26 cellular contexts compared by ENCODE assay signal in genomic region chr10:93456480-93456879, GRCh38. TPM values are rescaled to one million over a fixed set of nuclear protein-coding genes. Genes with fewer than 3 reads are reported as not detected.
A peak's percentile ranks its signal among the peaks of the same experiment; 100 is the strongest.
DNase-seq lines count a peak whose midpoint lies in the region; ATAC-seq and TF ChIP-seq lines count a peak whose summit lies in the region.
"Had no signal": no experiment of that assay in that cellular context is flagged by ENCODE, and none has a peak within 500 bp of the region (broad histone marks: within the 10 kb centered on the region; RNA-seq: fewer than 3 reads in every experiment).

No MANE protein-coding gene starts in this region.

- intact Hi-C loops in breast epithelium (cut with DNase I; ENCODE audit: low total_unique reads) (no loop called here), sigmoid colon (cut with DNase I) (no loop called here)

- H3K4me1 ChIP-seq in GM23338 (ENCODE audit: insufficient read depth) = 0 out of 2 replicates have a peak, but pooled peaks cover 4% of the 10 kb centered on the region
- H3K4me1 ChIP-seq in breast epithelium = peaks cover 20 to 31% of the 10 kb centered on the region in 2 donors
- H3K4me1 ChIP-seq in sigmoid colon = peaks cover 0 to 48% (median 45%) of the 10 kb centered on the region in 4 donors

- H3K9me3 ChIP-seq in breast epithelium = no peaks in the 10 kb centered on the region
- no peaks in the 10 kb centered on the region for H3K9me3 ChIP-seq in sigmoid colon
- H3K9me3 ChIP-seq: suprapubic skin had no signal

- H3K36me3 ChIP-seq in GM23338 (ENCODE audit: insufficient read depth) (no peaks in the 10 kb centered on the region), breast epithelium (no peaks in the 10 kb centered on the region), sigmoid colon (peaks cover 0 to 36% (median 7%) of the 10 kb centered on the region in 4 donors)

- no peak overlapping the region for H3K4me3 ChIP-seq in GM23338
- H3K4me3 ChIP-seq in breast epithelium = peak overlapping the region in 1 of 3 donors; percentile 25
- no peak overlapping the region for H3K4me3 ChIP-seq in sigmoid colon
- H3K4me3 ChIP-seq: skin epidermis, suprapubic skin had no signal

- no peaks in the 10 kb centered on the region for H4K20me1 ChIP-seq in GM23338 (replicated peaks; ENCODE audit: insufficient read depth)

- H3K27me3 ChIP-seq in GM23338 (ENCODE audit: insufficient read depth) (no peaks in the 10 kb centered on the region), breast epithelium (no peaks in the 10 kb centered on the region), sigmoid colon (no peaks in the 10 kb centered on the region)
- H3K27me3 ChIP-seq: suprapubic skin had no signal

- H3K9me2 ChIP-seq in GM23338 (ENCODE audit: insufficient read depth) = no peaks in the 10 kb centered on the region

- H3K79me2 ChIP-seq in GM23338 (replicated peaks; ENCODE audit: insufficient read depth) = no peaks in the 10 kb centered on the region

- H3K27ac Mint-ChIP-seq in GM23338 = no peak overlapping the region
- H3K27ac Mint-ChIP-seq: CD4-positive, CD25-positive, alpha-beta regulatory T cell; stimulated activated effector memory CD8-positive, alpha-beta T cell treated with anti-CD3 and anti-CD28 coated beads, Interleukin-12 subunit alpha, Interleukin-12 subunit beta, amount 100 ng/mL, for 72 hours had no signal

- peaks cover 4% of the 10 kb centered on the region for H3K27me3 Mint-ChIP-seq in GM23338 (ENCODE audit: insufficient read depth, low read depth, poor library complexity)

- no peaks in the 10 kb centered on the region for H3K36me3 Mint-ChIP-seq in GM23338 (ENCODE audit: low read depth)
- H3K36me3 Mint-ChIP-seq: CD4-positive, CD25-positive, alpha-beta regulatory T cell; stimulated activated effector memory CD8-positive, alpha-beta T cell treated with anti-CD3 and anti-CD28 coated beads, Interleukin-12 subunit alpha, Interleukin-12 subunit beta, amount 100 ng/mL, for 72 hours had no signal

- TF ChIP-seq EP300 in sigmoid colon (IDR thresholded peaks at IDR 0.05) = no peak

- no peak for TF ChIP-seq CTCF in GM23338 (conservative IDR thresholded peaks at IDR 0.05; ENCODE audit: low read depth in 2 of 2)
- no peak for TF ChIP-seq CTCF in breast epithelium (IDR thresholded peaks at IDR 0.05)
- no peak for TF ChIP-seq CTCF in sigmoid colon (IDR thresholded peaks at IDR 0.05)

- no peak overlapping the region for H3K27ac ChIP-seq in GM23338 (ENCODE audit: low read depth)
- peak overlapping the region; percentile 94 to 99 for H3K27ac ChIP-seq in breast epithelium
- peak overlapping the region; percentile 89 to 96 (median 92) for H3K27ac ChIP-seq in sigmoid colon
- H3K27ac ChIP-seq: KMS-11 had no signal

- no peak overlapping the region for H3K4me3 Mint-ChIP-seq in GM23338
- H3K4me3 Mint-ChIP-seq: CD4-positive, CD25-positive, alpha-beta regulatory T cell; neural crest cell; stimulated activated effector memory CD8-positive, alpha-beta T cell treated with anti-CD3 and anti-CD28 coated beads, Interleukin-12 subunit alpha, Interleukin-12 subunit beta, amount 100 ng/mL, for 72 hours had no signal

- H3F3A ChIP-seq in GM23338 (replicated peaks; ENCODE audit: low read depth) = no peaks in the 10 kb centered on the region

- no peaks in the 10 kb centered on the region for H3K9me3 Mint-ChIP-seq in GM23338
- H3K9me3 Mint-ChIP-seq: CD4-positive, CD25-positive, alpha-beta regulatory T cell; neural crest cell; stimulated activated effector memory CD8-positive, alpha-beta T cell treated with anti-CD3 and anti-CD28 coated beads, Interleukin-12 subunit alpha, Interleukin-12 subunit beta, amount 100 ng/mL, for 72 hours had no signal

- peaks cover 5% of the 10 kb centered on the region; the same call in 2 of the 3 replicates for H3K4me1 Mint-ChIP-seq in GM23338

- H2AFZ ChIP-seq in GM23338 = peak overlapping the region; percentile 83; the same call in 1 of the 2 replicates

- no peak for TF ChIP-seq POLR2A in breast epithelium (IDR thresholded peaks at IDR 0.05)
- no peak for TF ChIP-seq POLR2A in sigmoid colon (IDR thresholded peaks at IDR 0.05)

- no peak for ATAC-seq in GM23338
- ATAC-seq: left cardiac atrium; stimulated activated effector memory CD8-positive, alpha-beta T cell treated with anti-CD3 and anti-CD28 coated beads, Interleukin-12 subunit alpha, Interleukin-12 subunit beta, amount 100 ng/mL, for 72 hours had no signal

- DNase-seq in GM23338 (ENCODE audit: low spot score) = no peak
- no peak for DNase-seq in breast epithelium (ENCODE audit: low spot score in 2 of 2)
- peak; percentile 74 for DNase-seq in kidney glomerular epithelial cell (lab: John Stamatoyannopoulos, UW)
- DNase-seq in sigmoid colon = peak; percentile 50
- DNase-seq in T-helper 2 cell = no peak
- DNase-seq in germinal center (ENCODE audit: low spot score) = no peak
- DNase-seq in SK-N-DZ (ENCODE audit: low spot score) = no peak
- no peak for DNase-seq in NOMO-1 treated with DMSO at 0.1 percent for 48 hours (lab: John Stamatoyannopoulos, UW; ENCODE audit: unreplicated experiment)
- DNase-seq: activated CD4-positive, alpha-beta T cell treated with anti-CD3 and anti-CD28 coated beads for 48 hours; activated naive CD4-positive, alpha-beta T cell treated with anti-CD3 and anti-CD28 coated beads, Interleukin-2, amount 50 U/mL, for 16 hours; CD4-positive, CD25-positive, alpha-beta regulatory T cell; effector CD8-positive, alpha-beta T cell; glutamatergic neuron; left cardiac atrium; MV-4-11; NCI-H187; NCI-H2227 treated with DMSO at 0.1 percent for 48 hours; NCI-H82; OCI-M1; SIG-M5; stimulated activated CD4-positive, alpha-beta T cell treated with anti-CD3 and anti-CD28 coated beads, Interleukin-2, amount 100 ng/mL, for 24 hours had no signal

- 87 to 94% methylated on average over 7 of the region's 7 CpGs for WGBS in sigmoid colon, 2 donors

- no peak overlapping the region for H3K4me2 ChIP-seq in GM23338
- H3K4me2 ChIP-seq: KMS-11 had no signal

TF ChIP-seq in GM23338, 12 proteins besides CTCF, POLR2A, EP300 and RAD21 (continues in another document):
- TF ChIP-seq STAT1 (IDR thresholded peaks at IDR 0.05; ENCODE audit: unreplicated experiment) (no peak), ZNF331 (CRISPR knock-in tag; IDR thresholded peaks at IDR 0.05; ENCODE audit: low read depth) (no peak), CREB1 (CRISPR knock-in tag; IDR thresholded peaks at IDR 0.05; ENCODE audit: low read depth) (no peak), ZNF114 (CRISPR knock-in tag; IDR thresholded peaks at IDR 0.05) (no peak), EZH2phosphoT487 (IDR thresholded peaks at IDR 0.05; ENCODE audit: unreplicated experiment) (no peak), JUNB (IDR thresholded peaks at IDR 0.05; ENCODE audit: unreplicated experiment) (no peak), ETS1 (IDR thresholded peaks at IDR 0.05) (no peak), EZH2 (IDR thresholded peaks at IDR 0.05; ENCODE audit: low read depth, unreplicated experiment) (no peak)

RNA-seq across cellular contexts. Expression of gene MYOF, which starts 25.7 kb away (rescaled TPM):
- 0.54 and 1.4 TPM in 2 replicates for total RNA-seq in GM23338 (2014; rRNA removed; shearing (Covaris generic))
- polyA plus RNA-seq in GM23338 (2016; fragmentation: Nextera tagmentation; extraction: Ambion mirVana) (0.45 and 0.82 TPM in 2 replicates), sigmoid colon (10 to 100 TPM; 12.6 to 36.3 (median 18.5) TPM)
- total RNA-seq in breast epithelium (100 to 1,000 TPM; 118 to 131 (median 130) TPM), sigmoid colon (10 to 100 TPM; 33.6 to 83.4 (median 70.2) TPM)
- polyA plus RNA-seq in SK-N-DZ (2014; cell fraction: cytosol; rRNA removed) = 0.50 and 1.1 TPM in 2 replicates
- polyA plus RNA-seq in SK-N-DZ (2014; cell fraction: nucleus; rRNA removed) = 1.4 and 2.2 TPM in 2 replicates

RNA-seq across cellular contexts. Expression of gene CEP55, which starts 39.9 kb away (rescaled TPM):
- total RNA-seq in GM23338 (2014; rRNA removed; shearing (Covaris generic)) = 15.0 and 22.4 TPM in 2 replicates
- 12.4 and 13.2 TPM in 2 replicates for polyA plus RNA-seq in GM23338 (2016; fragmentation: Nextera tagmentation; extraction: Ambion mirVana)
- 1 to 10 TPM in 1 of 3 donors, under 1 TPM in 2; 0.33 to 2.1 (median 0.73) TPM for total RNA-seq in breast epithelium
- total RNA-seq in sigmoid colon = 1 to 10 TPM in 2 of 4 donors, not detected in 2; 1.4 to 1.5 TPM
- polyA plus RNA-seq in sigmoid colon = 10 to 100 TPM in 1 of 3 donors, 1 to 10 TPM in 2; 1.8 to 18.2 (median 6.2) TPM
- 53.9 and 54.4 TPM in 2 replicates for polyA plus RNA-seq in SK-N-DZ (2014; cell fraction: cytosol; rRNA removed)
- 36.0 and 43.5 TPM in 2 replicates for polyA plus RNA-seq in SK-N-DZ (2014; cell fraction: nucleus; rRNA removed)

Comparison
In these comparisons a context has a peak if more than half of its experiments do, and no peak if none do; other contexts are left out.
1. DNase-seq: peak in kidney glomerular epithelial cell (single experiment) and sigmoid colon (single experiment); none in GM23338 (single experiment), breast epithelium (0 of 2), T-helper 2 cell (0 of 5), germinal center (single experiment), SK-N-DZ (single experiment) and NOMO-1 treated with DMSO at 0.1 percent for 48 hours (single experiment).
2. RNA of gene MYOF, which starts 25.7 kb away (total RNA-seq): 118 to 131 TPM in breast epithelium and 33.6 to 83.4 TPM in sigmoid colon; 0.54 to 1.4 TPM in GM23338; every median in the first group is over 10 times any median in the second.